8 cellular contexts compared by ENCODE assay signal in genomic region chr19:10760268-10760944, GRCh38. TPM values are rescaled to one million over a fixed set of nuclear protein-coding genes. Genes with fewer than 3 reads are reported as not detected.
A peak's percentile ranks its signal among the peaks of the same experiment; 100 is the strongest.
DNase-seq lines count a peak whose midpoint lies in the region; ATAC-seq lines count a peak whose summit lies in the region.

No MANE protein-coding gene starts in this region.

- H3K36me3 Mint-ChIP-seq in activated naive CD4-positive, alpha-beta T cell treated with anti-CD3 and anti-CD28 coated beads, Interleukin-2, amount 50 U/mL, for 72 hours = peaks cover 7 to 29% of the 10 kb centered on the region in 2 donors

- ATAC-seq in activated naive CD4-positive, alpha-beta T cell treated with anti-CD3 and anti-CD28 coated beads, Interleukin-2, amount 50 U/mL, for 72 hours = peak; percentile 22 to 63
- no peak for ATAC-seq in HG03469 (IDR thresholded peaks at IDR 0.05; ENCODE audit: unreplicated experiment)

- H3K27ac Mint-ChIP-seq in activated naive CD4-positive, alpha-beta T cell treated with anti-CD3 and anti-CD28 coated beads, Interleukin-2, amount 50 U/mL, for 72 hours = peak overlapping the region; percentile 87 to 91

- DNase-seq in activated effector memory CD4-positive, alpha-beta T cell treated with anti-CD3 and anti-CD28 coated beads, Interleukin-2, amount 50 U/mL, for 16 hours = peak; percentile 74
- DNase-seq in activated effector memory CD4-positive, alpha-beta T cell treated with Interleukin-2 at 50 U/mL for 16 hours = no peak
- DNase-seq in NCI-H2171 (lab: John Stamatoyannopoulos, UW) (peak; percentile 42), renal cortical epithelial cell (ENCODE audit: low read depth) (peak; percentile 79), NCI-H774 (lab: John Stamatoyannopoulos, UW) (no peak), NCI-H2107 (lab: John Stamatoyannopoulos, UW) (no peak)
- DNase-seq in activated naive CD4-positive, alpha-beta T cell treated with anti-CD3 and anti-CD28 coated beads, Interleukin-2, amount 50 U/mL, for 72 hours (ENCODE audit: low spot score in 2 of 2) = peak in 1 of 2 donors; percentile 69

- no peaks in the 10 kb centered on the region for H3K9me3 Mint-ChIP-seq in activated naive CD4-positive, alpha-beta T cell treated with anti-CD3 and anti-CD28 coated beads, Interleukin-2, amount 50 U/mL, for 72 hours

RNA-seq across cellular contexts. Expression of gene DNM2, which starts 42.5 kb away (rescaled TPM):
- total RNA-seq in activated naive CD4-positive, alpha-beta T cell treated with anti-CD3 and anti-CD28 coated beads, Interleukin-2, amount 50 U/mL, for 72 hours = 100 to 1,000 TPM; 191 to 219 TPM
- 116 and 347 TPM in 2 replicates for total RNA-seq in renal cortical epithelial cell

RNA-seq across cellular contexts. Expression of gene QTRT1, which starts 59.2 kb away (rescaled TPM):
- total RNA-seq in activated naive CD4-positive, alpha-beta T cell treated with anti-CD3 and anti-CD28 coated beads, Interleukin-2, amount 50 U/mL, for 72 hours = 10 to 100 TPM; 47.4 to 48.4 TPM
- 16.0 and 24.4 TPM in 2 replicates for total RNA-seq in renal cortical epithelial cell

Comparison
In these comparisons a context has a peak if more than half of its experiments do, and no peak if none do; other contexts are left out.
1. DNase-seq: peak in activated effector memory CD4-positive, alpha-beta T cell treated with anti-CD3 and anti-CD28 coated beads, Interleukin-2, amount 50 U/mL, for 16 hours (single experiment), NCI-H2171 (single experiment) and renal cortical epithelial cell (single experiment); none in activated effector memory CD4-positive, alpha-beta T cell treated with Interleukin-2 at 50 U/mL for 16 hours (single experiment), NCI-H774 (single experiment) and NCI-H2107 (single experiment).